16 cellular contexts compared by ENCODE assay signal in the genomic region with DNA sequence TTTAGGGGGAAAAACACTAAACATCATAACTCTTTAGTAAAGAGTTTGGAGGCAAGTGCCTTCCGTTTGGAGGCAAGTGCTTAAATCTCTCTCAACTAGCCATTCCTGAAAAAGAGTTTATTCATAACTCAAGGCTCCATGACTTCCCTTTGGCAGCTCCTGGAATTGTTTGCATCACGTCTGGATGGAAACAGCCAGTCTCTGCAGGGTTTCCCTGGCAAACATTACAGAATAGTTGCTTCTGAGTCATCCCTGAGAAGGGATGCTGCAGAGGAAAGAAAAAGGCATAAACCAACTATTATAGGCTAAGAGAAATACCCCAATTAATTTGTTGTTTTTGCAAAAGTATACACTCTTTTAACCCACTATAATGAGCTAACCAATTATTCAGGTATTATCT.
DNase-seq lines count a peak whose midpoint lies in the region; ATAC-seq and TF ChIP-seq lines count a peak whose summit lies in the region.
"Had no signal": no experiment of that assay in that cellular context is flagged by ENCODE, and none has a peak within 500 bp of the region (broad histone marks: within the 10 kb centered on the region; RNA-seq: fewer than 3 reads in every experiment).

No MANE protein-coding gene starts in this region.

- DNase-seq in NCI-H748 (lab: John Stamatoyannopoulos, UW; ENCODE audit: unreplicated experiment) = peak; percentile 48
- DNase-seq in NCI-H748 treated with DMSO at 0.1 percent for 48 hours (lab: John Stamatoyannopoulos, UW) = no peak
- peak; percentile 16 for DNase-seq in RPMI7951 (ENCODE audit: low read depth)
- DNase-seq in fibroblast of pulmonary artery (ENCODE audit: low read depth) = peak; percentile 74
- peak; percentile 66 for DNase-seq in superior temporal gyrus (ENCODE audit: extremely low spot score)
- DNase-seq in SHP77 treated with DMSO at 0.1 percent for 48 hours (lab: John Stamatoyannopoulos, UW) = no peak
- DNase-seq: activated CD4-positive, CD25-positive, alpha-beta regulatory T cell; activated T-cell treated with anti-CD3 and anti-CD28 coated beads for 4 hours; DMS79; endodermal cell; NCI-H1105; stimulated activated CD8-positive, alpha-beta memory T cell treated with anti-CD3 and anti-CD28 coated beads, Interleukin-4, amount 100 ng/mL, for 48 hours had no signal

- no peak overlapping the region for H3K4me3 ChIP-seq in fibroblast of pulmonary artery (replicated peaks; ENCODE audit: low read depth, low read length)

- no peak for TF ChIP-seq CTCF in fibroblast of pulmonary artery (IDR thresholded peaks at IDR 0.05; ENCODE audit: low read length, missing control alignments)

- ATAC-seq in GM18861 (IDR thresholded peaks at IDR 0.05; ENCODE audit: unreplicated experiment) = no peak
- no peak for ATAC-seq in HG03108 (IDR thresholded peaks at IDR 0.05; ENCODE audit: unreplicated experiment)
- ATAC-seq: HCT116, SK-N-SH treated with all-trans-retinoic acid at 6 μM for 48 hours had no signal

Comparison
In these comparisons a context has a peak if more than half of its experiments do, and no peak if none do; other contexts are left out.
1. DNase-seq: peak in NCI-H748 (single experiment), RPMI7951 (single experiment), fibroblast of pulmonary artery (single experiment) and superior temporal gyrus (single experiment); none in NCI-H748 treated with DMSO at 0.1 percent for 48 hours (single experiment) and SHP77 treated with DMSO at 0.1 percent for 48 hours (single experiment).